In genomic region chr6:8278562-8278961, GRCh38 we compare ENCODE assay signal across 1 cellular context.
TF ChIP-seq lines count a peak whose summit lies in the region.

No MANE protein-coding gene starts in this region.

TF ChIP-seq in H1, 55 proteins besides CTCF, POLR2A, EP300 and RAD21:
- TF ChIP-seq BACH1 (IDR thresholded peaks at IDR 0.05; ENCODE audit: low read length) (no peak), ATF2 (IDR thresholded peaks at IDR 0.05; ENCODE audit: low read length) (no peak), SAP30 (IDR thresholded peaks at IDR 0.05; ENCODE audit: insufficient read depth, insufficient replicate concordance, low read length) (no peak)
